ENCODE assay signal across 11 cellular contexts in the genomic region with DNA sequence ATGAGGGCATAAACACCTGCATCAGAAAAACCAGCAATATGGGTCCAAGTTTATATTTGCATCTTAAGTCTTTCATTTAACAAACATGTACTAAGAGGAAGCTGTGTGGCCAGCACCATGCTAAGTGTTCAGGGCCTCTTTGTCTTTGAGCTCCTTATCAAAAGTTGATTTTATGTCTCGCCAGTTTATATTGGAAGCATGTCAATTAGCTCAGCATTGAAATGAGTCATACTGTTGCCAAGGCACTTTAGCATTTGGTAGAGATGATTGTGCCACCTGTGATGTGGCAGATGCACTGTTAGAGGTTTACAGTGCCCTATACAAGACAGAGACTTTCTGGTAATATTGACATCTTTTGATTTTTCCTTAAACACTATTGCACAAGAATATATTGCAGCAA.
DNase-seq lines count a peak whose midpoint lies in the region; ATAC-seq, FAIRE-seq and TF ChIP-seq lines count a peak whose summit lies in the region.
"Had no signal": no experiment of that assay in that cellular context is flagged by ENCODE, and none has a peak within 500 bp of the region (broad histone marks: within the 10 kb centered on the region; RNA-seq: fewer than 3 reads in every experiment).

No MANE protein-coding gene starts in this region.

- intact Hi-C loops in lower leg skin (cut with DNase I; ENCODE audit: low total_unique reads), result no loop called here

- H3K9ac ChIP-seq in astrocyte (ENCODE audit: low read length), result no peak overlapping the region

- H3K4me2 ChIP-seq in astrocyte (ENCODE audit: low read length), result no peak overlapping the region

- H3K4me3 Mint-ChIP-seq in astrocyte (ENCODE audit: unreplicated experiment), result no peak overlapping the region
- no peak overlapping the region for H3K4me3 Mint-ChIP-seq in naive thymus-derived CD8-positive, alpha-beta T cell
- H3K4me3 Mint-ChIP-seq: activated T-cell treated with anti-CD3 and anti-CD28 coated beads, Interleukin-2, amount 50 U/mL, for 4 hours had no signal

- no peaks in the 10 kb centered on the region for H3K9me3 Mint-ChIP-seq in astrocyte (ENCODE audit: unreplicated experiment)
- no peaks in the 10 kb centered on the region for H3K9me3 Mint-ChIP-seq in naive thymus-derived CD8-positive, alpha-beta T cell
- H3K9me3 Mint-ChIP-seq: activated T-cell treated with anti-CD3 and anti-CD28 coated beads, Interleukin-2, amount 50 U/mL, for 4 hours had no signal

- WGBS in lower leg skin, 2 donors, result 38 to 48% methylated on average over 1 of the region's 1 CpG

- H3K4me3 ChIP-seq in astrocyte (ENCODE audit: insufficient read depth, low read depth, low read length) (no peak overlapping the region), lower leg skin (ENCODE audit: low read depth, poor library complexity, severe bottlenecking) (no peak overlapping the region)
- H3K4me3 ChIP-seq: gastroesophageal sphincter had no signal

- peak overlapping the region; percentile 27 for H3K27ac ChIP-seq in astrocyte (ENCODE audit: low read depth, low read length)
- H3K27ac ChIP-seq: gastroesophageal sphincter had no signal

- no peak for ATAC-seq in naive thymus-derived CD8-positive, alpha-beta T cell
- ATAC-seq in HG03139 (IDR thresholded peaks at IDR 0.05; ENCODE audit: unreplicated experiment) (no peak), HG03175 (IDR thresholded peaks at IDR 0.05; ENCODE audit: unreplicated experiment) (no peak)
- ATAC-seq: activated T-cell treated with anti-CD3 and anti-CD28 coated beads, Interleukin-2, amount 50 U/mL, for 4 hours; gastroesophageal sphincter had no signal

- no peak overlapping the region for H2AFZ ChIP-seq in astrocyte (ENCODE audit: low read depth, low read length)

- H3K36me3 Mint-ChIP-seq in astrocyte (ENCODE audit: low read depth, unreplicated experiment), result no peaks in the 10 kb centered on the region
- H3K36me3 Mint-ChIP-seq in naive thymus-derived CD8-positive, alpha-beta T cell, result no peaks in the 10 kb centered on the region

- H3K27me3 ChIP-seq in astrocyte (ENCODE audit: insufficient read depth, low read length), result no peaks in the 10 kb centered on the region
- H3K27me3 ChIP-seq: gastroesophageal sphincter had no signal

- POLR2A ChIA-PET in naive thymus-derived CD8-positive, alpha-beta T cell (lab: Charles Lee), result no interaction called here

- TF ChIP-seq CTCF in astrocyte (IDR thresholded peaks at IDR 0.05; ENCODE audit: insufficient read depth, low read depth, low read length), result no peak
- TF ChIP-seq CTCF in lower leg skin (IDR thresholded peaks at IDR 0.05), result no peak

- H3K4me1 Mint-ChIP-seq in astrocyte (ENCODE audit: low read depth, unreplicated experiment), result peaks cover 6% of the 10 kb centered on the region
- H3K4me1 Mint-ChIP-seq in naive thymus-derived CD8-positive, alpha-beta T cell, result no peaks in the 10 kb centered on the region

- H4K20me1 ChIP-seq in astrocyte (ENCODE audit: insufficient read depth, low read length), result peaks cover 20% of the 10 kb centered on the region

- H3K36me3 ChIP-seq in astrocyte (ENCODE audit: insufficient read depth, low read length), result peaks cover 4% of the 10 kb centered on the region

- no peaks in the 10 kb centered on the region for H3K27me3 Mint-ChIP-seq in astrocyte (ENCODE audit: low read depth, unreplicated experiment)
- H3K27me3 Mint-ChIP-seq in naive thymus-derived CD8-positive, alpha-beta T cell, result peaks cover 0 to 3% (median 0%) of the 10 kb centered on the region in 5 donors

- H3K27ac Mint-ChIP-seq in astrocyte (ENCODE audit: unreplicated experiment), result no peak overlapping the region
- H3K27ac Mint-ChIP-seq in naive thymus-derived CD8-positive, alpha-beta T cell, result no peak overlapping the region

- H3K4me1 ChIP-seq in astrocyte (ENCODE audit: insufficient read depth, low read length), result peaks cover 8% of the 10 kb centered on the region

- no peaks in the 10 kb centered on the region for H3K9me3 ChIP-seq in astrocyte (ENCODE audit: insufficient read depth, low read depth, low read length)
- H3K9me3 ChIP-seq: gastroesophageal sphincter had no signal

- FAIRE-seq in astrocyte (lab: Jason Lieb, UNC), result no peak

- peaks cover 40% of the 10 kb centered on the region for H3K79me2 ChIP-seq in astrocyte (ENCODE audit: insufficient read depth, low read length)

- no peak for TF ChIP-seq POLR2A in lower leg skin (IDR thresholded peaks at IDR 0.05)

- DNase-seq in COLO829 (ENCODE audit: low spot score) (peak; percentile 26), HT1080 (ENCODE audit: low read depth) (peak; percentile 75), astrocyte (ENCODE audit: low read depth) (peak; percentile 63), kidney glomerular epithelial cell (lab: John Stamatoyannopoulos, UW) (peak; percentile 71), lower leg skin (ENCODE audit: low spot score in 2 of 2) (no peak)
- DNase-seq in naive thymus-derived CD8-positive, alpha-beta T cell, result no peak
- DNase-seq: activated T-cell treated with anti-CD3 and anti-CD28 coated beads, Interleukin-2, amount 50 U/mL, for 4 hours; NCI-H146 had no signal

Comparison
In these comparisons a context has a peak if more than half of its experiments do, and no peak if none do; other contexts are left out.
1. DNase-seq: peak in COLO829 (single experiment), HT1080 (single experiment), astrocyte (single experiment) and kidney glomerular epithelial cell (single experiment); none in naive thymus-derived CD8-positive, alpha-beta T cell (0 of 10) and lower leg skin (0 of 2).